Comparison of ENCODE assay signal across 17 cellular contexts in genomic region chr3:171585029-171585428, GRCh38.
"Had no signal": no experiment of that assay in that cellular context is flagged by ENCODE, and none has a peak within 500 bp of the region (broad histone marks: within the 10 kb centered on the region; RNA-seq: fewer than 3 reads in every experiment).

No MANE protein-coding gene starts in this region.

- H3K27me3 ChIP-seq: body of pancreas, gastrocnemius medialis had no signal

- H3K27ac Mint-ChIP-seq: activated CD4-positive, alpha-beta memory T cell treated with anti-CD3 and anti-CD28 coated beads, Interleukin-2, amount 10 ng/mL, durations not matched to agents 7 days and 5 days; activated naive CD4-positive, alpha-beta T cell treated with anti-CD3 and anti-CD28 coated beads, Interleukin-2, amount 50 U/mL, for 72 hours; natural killer cell; stimulated activated effector memory CD8-positive, alpha-beta T cell treated with anti-CD3 and anti-CD28 coated beads, Interleukin-12 subunit alpha, Interleukin-12 subunit beta, amount 100 ng/mL, for 72 hours; T-helper 1 cell treated with Interleukin-12 subunit alpha and Interleukin-12 subunit beta and Interleukin-4 antibody, amounts not matched to agents 30 μg/mL and 1 μg/mL, for 36 hours had no signal

- ATAC-seq: activated naive CD4-positive, alpha-beta T cell treated with anti-CD3 and anti-CD28 coated beads, Interleukin-2, amount 50 U/mL, for 72 hours; activated T-cell treated with anti-CD3 and anti-CD28 coated beads, Interleukin-2, amount 50 U/mL, for 4 hours; body of pancreas; gastrocnemius medialis; natural killer cell; stimulated activated effector memory CD8-positive, alpha-beta T cell treated with anti-CD3 and anti-CD28 coated beads, Interleukin-12 subunit alpha, Interleukin-12 subunit beta, amount 100 ng/mL, for 72 hours had no signal

- FAIRE-seq: endothelial cell of umbilical vein had no signal

- H3K9me3 ChIP-seq: body of pancreas, gastrocnemius medialis, left ventricle myocardium inferior had no signal

- H3K4me1 Mint-ChIP-seq: activated CD4-positive, alpha-beta memory T cell treated with anti-CD3 and anti-CD28 coated beads, Interleukin-2, amount 10 ng/mL, durations not matched to agents 7 days and 5 days; natural killer cell; stimulated activated effector memory CD8-positive, alpha-beta T cell treated with anti-CD3 and anti-CD28 coated beads, Interleukin-12 subunit alpha, Interleukin-12 subunit beta, amount 100 ng/mL, for 72 hours had no signal

- H3K4me3 ChIP-seq: body of pancreas, coronary artery, gastrocnemius medialis, left ventricle myocardium inferior had no signal

- H3K4me1 ChIP-seq: body of pancreas, gastrocnemius medialis, left ventricle myocardium inferior had no signal

- H3K9me3 Mint-ChIP-seq: activated CD4-positive, alpha-beta memory T cell treated with anti-CD3 and anti-CD28 coated beads, Interleukin-2, amount 10 ng/mL, durations not matched to agents 7 days and 5 days; activated naive CD4-positive, alpha-beta T cell treated with anti-CD3 and anti-CD28 coated beads, Interleukin-2, amount 50 U/mL, for 72 hours; activated T-cell treated with anti-CD3 and anti-CD28 coated beads, Interleukin-2, amount 50 U/mL, for 4 hours; natural killer cell; stimulated activated effector memory CD8-positive, alpha-beta T cell treated with anti-CD3 and anti-CD28 coated beads, Interleukin-12 subunit alpha, Interleukin-12 subunit beta, amount 100 ng/mL, for 72 hours; T-helper 1 cell treated with Interleukin-12 subunit alpha and Interleukin-12 subunit beta and Interleukin-4 antibody, amounts not matched to agents 30 μg/mL and 1 μg/mL, for 36 hours had no signal

- H3K4me3 Mint-ChIP-seq: activated CD4-positive, alpha-beta memory T cell treated with anti-CD3 and anti-CD28 coated beads, Interleukin-2, amount 10 ng/mL, durations not matched to agents 7 days and 5 days; activated T-cell treated with anti-CD3 and anti-CD28 coated beads, Interleukin-2, amount 50 U/mL, for 4 hours; natural killer cell; stimulated activated effector memory CD8-positive, alpha-beta T cell treated with anti-CD3 and anti-CD28 coated beads, Interleukin-12 subunit alpha, Interleukin-12 subunit beta, amount 100 ng/mL, for 72 hours; T-helper 1 cell treated with Interleukin-12 subunit alpha and Interleukin-12 subunit beta and Interleukin-4 antibody, amounts not matched to agents 30 μg/mL and 1 μg/mL, for 36 hours had no signal

- DNase-seq: activated CD4-positive, alpha-beta memory T cell treated with anti-CD3 and anti-CD28 coated beads, Interleukin-2, amount 10 ng/mL, durations not matched to agents 7 days and 5 days; activated CD4-positive, alpha-beta T cell treated with anti-CD3 and anti-CD28 coated beads for 4 hours; activated effector memory CD4-positive, alpha-beta T cell treated with Interleukin-2 at 50 U/mL for 16 hours; activated T-cell treated with anti-CD3 and anti-CD28 coated beads, Interleukin-2, amount 50 U/mL, for 4 hours; body of pancreas; central memory CD4-positive, alpha-beta T cell; gastrocnemius medialis; left ventricle myocardium inferior; mesenchymal stem cell; natural killer cell; nucleus accumbens; posterior cingulate gyrus had no signal

- H3K36me3 Mint-ChIP-seq: activated naive CD4-positive, alpha-beta T cell treated with anti-CD3 and anti-CD28 coated beads, Interleukin-2, amount 50 U/mL, for 72 hours; natural killer cell; stimulated activated effector memory CD8-positive, alpha-beta T cell treated with anti-CD3 and anti-CD28 coated beads, Interleukin-12 subunit alpha, Interleukin-12 subunit beta, amount 100 ng/mL, for 72 hours had no signal

- H3K36me3 ChIP-seq: gastrocnemius medialis, left ventricle myocardium inferior had no signal

- H3K27ac ChIP-seq: body of pancreas, coronary artery, gastrocnemius medialis, left ventricle myocardium inferior had no signal
